Comparison of ENCODE assay signal across 8 cellular contexts in genomic region chr11:64317325-64317960, GRCh38. TPM values are rescaled to one million over a fixed set of nuclear protein-coding genes. Genes with fewer than 3 reads are reported as not detected.
DNase-seq lines count a peak whose midpoint lies in the region; FAIRE-seq and TF ChIP-seq lines count a peak whose summit lies in the region.

TRMT112 (minus strand) TSS chr11:64317559; CDS start chr11:64317526, 33 bp downstream.

- peak within 1 kb of the TSS; percentile 97 for H3K4ac ChIP-seq in H1 (replicated peaks; ENCODE audit: insufficient read length, low read depth, low read length)
- H3K4ac ChIP-seq in mesenchymal stem cell (ENCODE audit: low read depth in 1 of 2, low read length in 2 of 2) = peak within 1 kb of the TSS; percentile 94 to 97

- H3K56ac ChIP-seq in H1 (replicated peaks; ENCODE audit: insufficient read length, low read depth, low read length) = peak within 1 kb of the TSS; percentile 91

- H3K14ac ChIP-seq in H1 (ENCODE audit: insufficient read length) = no peak within 1 kb of the TSS
- H3K14ac ChIP-seq in mesenchymal stem cell (ENCODE audit: low read length in 2 of 2) = peak within 1 kb of the TSS; percentile 43 to 99

- H2BK20ac ChIP-seq in H1 (ENCODE audit: low read length) = no peak within 1 kb of the TSS

- CTCF ChIA-PET in H1 (lab: Charles Lee; ENCODE audit: partially characterized antibody) = interaction anchor here (0.7 to 20.8 kb wide), 16 partner anchors 11 to 372 kb away, joined by 3 to 614 read pairs (median 4); partner anchors contain the start of genes BAD, CATSPERZ, CCDC88B and NUDT22

- H3K27ac ChIP-seq in H1 (ENCODE audit: low read depth, low read length) (peak within 1 kb of the TSS; percentile 91), mesenchymal stem cell (ENCODE audit: low read length, poor library complexity, severe bottlenecking) (peak within 1 kb of the TSS; percentile 97)

- 0 out of 2 replicates have a peak within 1 kb of the TSS, but pooled peaks have one; percentile 40 for H2AFZ ChIP-seq in H1 (ENCODE audit: low read length)
- peak within 1 kb of the TSS; percentile 78 for H2AFZ ChIP-seq in mesenchymal stem cell (ENCODE audit: low read depth, low read length)

- H4K8ac ChIP-seq in H1 (ENCODE audit: extremely low read depth, insufficient read depth, low read length) = peak within 1 kb of the TSS; percentile 97
- H4K8ac ChIP-seq in mesenchymal stem cell (ENCODE audit: low read length) = peak within 1 kb of the TSS; percentile 95

- peak; percentile 72 for FAIRE-seq in HTR-8/SVneo (lab: Jason Lieb, UNC)
- FAIRE-seq in H1 (lab: Jason Lieb, UNC) = peak; percentile 87

- POLR2A ChIA-PET in H1 (lab: Charles Lee; ENCODE audit: partially characterized antibody) = interaction anchor here (0.6 to 6.6 kb wide), 28 partner anchors 9 to 249 kb away, joined by 3 to 61 read pairs (median 6); partner anchors contain the start of genes CCDC88B, ESRRA, FERMT3 and NUDT22

- H3K79me1 ChIP-seq in H1 (ENCODE audit: low read depth, low read length) (peaks cover 7% of the 10 kb centered on the region; the same call in 1 of the 2 replicates), mesenchymal stem cell (replicated peaks; ENCODE audit: low read length, poor library complexity, severe bottlenecking) (peaks cover 36% of the 10 kb centered on the region)

- no peaks in the 10 kb centered on the region for H3K9me3 ChIP-seq in H1 (ENCODE audit: insufficient read depth in 2 of 2, low read depth in 1 of 2, low read length in 1 of 2)
- H3K9me3 ChIP-seq in mesenchymal stem cell (ENCODE audit: control insufficient read depth, low read length) = no peaks in the 10 kb centered on the region

- H2BK12ac ChIP-seq in H1 (ENCODE audit: low read depth, low read length) = 0 out of 2 replicates have a peak within 1 kb of the TSS, but pooled peaks have one; percentile 27
- peak within 1 kb of the TSS in 1 of 2 experiments; percentile 42 for H2BK12ac ChIP-seq in mesenchymal stem cell (ENCODE audit: low read length in 2 of 2)

- WGBS in H1 (ENCODE audit: extremely low coverage in 1 of 2, insufficient coverage in 1 of 2, insufficient read length in 1 of 2, insufficient replicate concordance in 2 of 2, low coverage in 1 of 2, low lambda C conversion rate in 2 of 2, missing lambda C conversion rate in 1 of 2), 2 experiments = 1% methylated on average over 37 of the region's 43 CpGs; no CpG with 5 or more reads in 1 of the 2 experiments
- WGBS in mesenchymal stem cell = under 1% methylated on average over 43 of the region's 43 CpGs

- peak within 1 kb of the TSS; percentile 99 for H4K5ac ChIP-seq in H1 (ENCODE audit: insufficient read length, low read depth, low read length)

- peak within 1 kb of the TSS; percentile 73 to 80 (median 77) for H3K4me3 ChIP-seq in H1 (ENCODE audit: extremely low read depth in 1 of 4, insufficient read depth in 2 of 4, low read depth in 3 of 4, low read length in 4 of 4)
- H3K4me3 ChIP-seq in mesenchymal stem cell (ENCODE audit: insufficient read depth in 1 of 2, low read depth in 1 of 2, low read length in 2 of 2) = peak within 1 kb of the TSS; percentile 89 to 92

- H4K91ac ChIP-seq in H1 (replicated peaks; ENCODE audit: insufficient read length, low read length) (peak within 1 kb of the TSS; percentile 96), mesenchymal stem cell (ENCODE audit: low read length) (peak within 1 kb of the TSS; percentile 96)

- TF ChIP-seq CTCF in GM20000 (IDR thresholded peaks at IDR 0.05; ENCODE audit: extremely low read depth, missing control alignments) (no peak), H1 (IDR thresholded peaks at IDR 0.05; ENCODE audit: control extremely low read depth in 1 of 3, insufficient read depth in 1 of 3, low read depth in 1 of 3, low read length in 3 of 3) (no peak)

- H3K36me3 ChIP-seq in H1 (ENCODE audit: control insufficient read depth in 2 of 4, insufficient read depth in 4 of 4, low read length in 3 of 4) = peaks cover 2 to 26% (median 15%) of the 10 kb centered on the region in 4 experiments; a peak in 7 of 8 replicates
- peaks cover 41 to 54% of the 10 kb centered on the region in 2 experiments for H3K36me3 ChIP-seq in mesenchymal stem cell (ENCODE audit: control insufficient read depth in 1 of 2, insufficient read depth in 2 of 2, low read depth in 1 of 2, low read length in 2 of 2)

- H3K27me3 ChIP-seq in H1 (replicated peaks in 1 of 4; ENCODE audit: control insufficient read depth in 3 of 4, extremely low read depth in 1 of 4, insufficient read depth in 3 of 4, low read length in 3 of 4) = no peaks in the 10 kb centered on the region
- no peaks in the 10 kb centered on the region for H3K27me3 ChIP-seq in mesenchymal stem cell (ENCODE audit: control insufficient read depth in 1 of 2, insufficient read depth in 1 of 2, low read length in 2 of 2)

- H2AK5ac ChIP-seq in H1 (ENCODE audit: low read depth, low read length) = 0 out of 2 replicates have a peak within 1 kb of the TSS, but pooled peaks have one; percentile 71
- peak within 1 kb of the TSS; percentile 62 for H2AK5ac ChIP-seq in mesenchymal stem cell (ENCODE audit: low read length, severe bottlenecking)

- no peak for TF ChIP-seq RAD21 in H1 (IDR thresholded peaks at IDR 0.05 in 1 of 2, conservative IDR thresholded peaks at IDR 0.05 in 1 of 2; ENCODE audit: low read depth in 2 of 2, low read length in 2 of 2)

- peak in 1 of 2 experiments; percentile 76; a peak in 2 of 3 replicates for TF ChIP-seq POLR2A in H1 (IDR thresholded peaks at IDR 0.05; ENCODE audit: control extremely low read depth in 1 of 2, low read depth in 2 of 2, low read length in 2 of 2)

- peaks cover 5% of the 10 kb centered on the region; the same call in 1 of the 2 replicates for H3K23me2 ChIP-seq in H1 (ENCODE audit: low read depth, low read length)

- no peak for TF ChIP-seq EP300 in H1 (IDR thresholded peaks at IDR 0.05; ENCODE audit: borderline replicate concordance in 1 of 2, low read depth in 2 of 2, low read length in 2 of 2)

- H2BK120ac ChIP-seq in H1 (replicated peaks; ENCODE audit: low read depth, low read length) (peak within 1 kb of the TSS; percentile 94), mesenchymal stem cell (ENCODE audit: low read depth, low read length) (peak within 1 kb of the TSS; percentile 86)

- H2BK15ac ChIP-seq in H1 (ENCODE audit: low read length) = no peak within 1 kb of the TSS
- peak within 1 kb of the TSS; percentile 94 for H2BK15ac ChIP-seq in mesenchymal stem cell (ENCODE audit: low read depth, poor library complexity, severe bottlenecking)

- peaks cover 0 to 3% of the 10 kb centered on the region in 2 experiments for H4K20me1 ChIP-seq in H1 (replicated peaks in 1 of 2; ENCODE audit: control insufficient read depth in 1 of 2, insufficient read depth in 2 of 2, low read length in 2 of 2)

- H2BK5ac ChIP-seq in H1 (ENCODE audit: low read depth, low read length) = peak within 1 kb of the TSS; percentile 84
- peak within 1 kb of the TSS; percentile 93 for H2BK5ac ChIP-seq in mesenchymal stem cell (ENCODE audit: low read depth, low read length, poor library complexity, severe bottlenecking)

- H3K18ac ChIP-seq in H1 (ENCODE audit: extremely low read depth, low read length) = peak within 1 kb of the TSS; percentile 71
- peak within 1 kb of the TSS; percentile 91 to 98 for H3K18ac ChIP-seq in mesenchymal stem cell (ENCODE audit: low read depth in 1 of 2, low read length in 2 of 2)

- peaks cover 0 to 18% of the 10 kb centered on the region in 2 experiments; a peak in 1 of 4 replicates for H3K79me2 ChIP-seq in H1 (ENCODE audit: control insufficient read depth in 1 of 2, insufficient read depth in 2 of 2, low read length in 2 of 2)

- peak within 1 kb of the TSS; percentile 60 to 75 for H3K4me2 ChIP-seq in H1 (ENCODE audit: insufficient read depth in 1 of 2, low read depth in 2 of 2, low read length in 2 of 2)
- peak within 1 kb of the TSS; percentile 74 for H3K4me2 ChIP-seq in mesenchymal stem cell (ENCODE audit: low read length, poor library complexity, severe bottlenecking)

- H3K4me1 ChIP-seq in H1 (replicated peaks in 1 of 4; ENCODE audit: control insufficient read depth in 3 of 4, insufficient read depth in 4 of 4, low read length in 3 of 4) = peaks cover 0 to 8% (median 3%) of the 10 kb centered on the region in 4 experiments; a peak in 6 of 7 replicates
- H3K4me1 ChIP-seq in mesenchymal stem cell (ENCODE audit: control insufficient read depth, insufficient read depth, low read depth, low read length) = peaks cover 26% of the 10 kb centered on the region

- H3K9ac ChIP-seq in H1 (replicated peaks in 1 of 4; ENCODE audit: extremely low read depth in 1 of 4, low read depth in 3 of 4, low read length in 3 of 4) = peak within 1 kb of the TSS; percentile 70 to 85 (median 79)
- peak within 1 kb of the TSS; percentile 98 for H3K9ac ChIP-seq in mesenchymal stem cell (ENCODE audit: low read length)

- H3K23ac ChIP-seq in H1 (ENCODE audit: insufficient read length) (no peak within 1 kb of the TSS), mesenchymal stem cell (ENCODE audit: low read length in 2 of 2) (peak within 1 kb of the TSS; percentile 12 to 61)

- DNase-seq in CMK (ENCODE audit: low read depth) (peak; percentile 85), GM20000 (ENCODE audit: low spot score) (peak; percentile 95), HTR-8/SVneo (ENCODE audit: insufficient read length, low spot score) (peak; percentile 94), NOMO-1 treated with dmso at 0.1 percent for 144 hours (lab: John Stamatoyannopoulos, UW; ENCODE audit: unreplicated experiment) (peak; percentile 95), H1 (ENCODE audit: low read depth in 1 of 2, low spot score in 2 of 2) (peak; percentile 89 to 97), mesenchymal stem cell (peak; percentile 99)
- peak; percentile 79 to 91 (median 84) for DNase-seq in activated CD8-positive, alpha-beta memory T cell treated with anti-CD3 and anti-CD28 coated beads for 48 hours (ENCODE audit: low read depth in 2 of 3, low spot score in 2 of 3)
- peak; percentile 93 for DNase-seq in stimulated activated CD8-positive, alpha-beta memory T cell treated with anti-CD3 and anti-CD28 coated beads, Interleukin-15, amount 100 ng/mL, for 1 hour (ENCODE audit: low read depth)

TF ChIP-seq in H1, 55 proteins besides CTCF, POLR2A, EP300 and RAD21 (continues in another document):
- peak; percentile 86 for TF ChIP-seq PHF8 (conservative IDR thresholded peaks at IDR 0.05; ENCODE audit: low read depth, low read length)
- no peak for TF ChIP-seq SRF (IDR thresholded peaks at IDR 0.05; ENCODE audit: low read depth, low read length)
- TF ChIP-seq CHD1 (IDR thresholded peaks at IDR 0.05; ENCODE audit: low read depth, low read length) = no peak
- no peak for TF ChIP-seq JUND (IDR thresholded peaks at IDR 0.05; ENCODE audit: low read length)

RNA-seq across cellular contexts. Expression of gene TRMT112, which starts in this region (rescaled TPM):
- 300 and 326 TPM in 2 replicates for total RNA-seq in H1 (2021; fragmentation: NEBNext Ultra II Directional; extraction: Animal tissue kit (Norgen Biotek cat#: 25700))
- polyA plus RNA-seq in H1 (2011; rRNA removed) = 650 and 707 TPM in 2 replicates
- 604 TPM for polyA plus RNA-seq in H1 (2011; cell fraction: cytosol; rRNA removed)
- polyA plus RNA-seq in H1 (2011; cell fraction: nucleus; rRNA removed) = 183 TPM
- 380 to 473 TPM (median 438 TPM) in 4 replicates for polyA plus RNA-seq in H1 (2012, experiment 1 of 2)
- 1,230 TPM for polyA plus RNA-seq in H1 (2012, experiment 2 of 2)
- 542 TPM for polyA plus RNA-seq in H1 (2013, experiment 1 of 2)
- polyA plus RNA-seq in H1 (2013, experiment 2 of 2) = 524 TPM
- 31.9 and 44.7 TPM in 2 replicates for polyA minus RNA-seq in H1 (2011; rRNA and poly(A)+ RNA removed)
- 101 TPM for polyA minus RNA-seq in H1 (2011; cell fraction: cytosol; rRNA and poly(A)+ RNA removed)
- 54.3 TPM for polyA minus RNA-seq in H1 (2011; cell fraction: nucleus; rRNA and poly(A)+ RNA removed)
- 364 TPM for polyA plus RNA-seq in mesenchymal stem cell (2013, experiment 1 of 2)
- 351 TPM for polyA plus RNA-seq in mesenchymal stem cell (2013, experiment 2 of 2)

Comparison
In these comparisons a context has a peak if more than half of its experiments do, and no peak if none do; other contexts are left out.
1. Peak in every context shown above with its lines: DNase-seq, H3K4me3 ChIP-seq and H3K27ac ChIP-seq.